ENCODE assay signal across 8 cellular contexts in genomic region chr12:117218149-117218548, GRCh38.
"Had no signal": no experiment of that assay in that cellular context is flagged by ENCODE, and none has a peak within 500 bp of the region (broad histone marks: within the 10 kb centered on the region; RNA-seq: fewer than 3 reads in every experiment).

No MANE protein-coding gene starts in this region.

- FAIRE-seq: G401.6, GM12878, GM12891, GM12892, GM18507, GM19239 had no signal

- H3K4me3 ChIP-seq: GM12878 had no signal

- DNase-seq: GDM1, GF-D8 had no signal
